11 cellular contexts compared by ENCODE assay signal in genomic region chr14:78566859-78567172, GRCh38.
DNase-seq lines count a peak whose midpoint lies in the region; ATAC-seq, FAIRE-seq and TF ChIP-seq lines count a peak whose summit lies in the region.
"Had no signal": no experiment of that assay in that cellular context is flagged by ENCODE, and none has a peak within 500 bp of the region (broad histone marks: within the 10 kb centered on the region; RNA-seq: fewer than 3 reads in every experiment).

No MANE protein-coding gene starts in this region.

- no peak overlapping the region for H3K27ac ChIP-seq in 22Rv1
- peak overlapping the region; percentile 40; the same call in 1 of the 2 replicates for H3K27ac ChIP-seq in VCaP
- H3K27ac ChIP-seq: breast epithelium, esophagus squamous epithelium, suprapubic skin had no signal

- no peak for DNase-seq in HTR-8/SVneo (ENCODE audit: insufficient read length, low spot score)
- no peak for DNase-seq in activated CD4-positive, alpha-beta T cell treated with anti-CD3 and anti-CD28 coated beads for 48 hours
- no peak for DNase-seq in stimulated activated CD4-positive, alpha-beta T cell treated with anti-CD3 and anti-CD28 coated beads, Interleukin-4, amount 100 ng/mL, for 1 hour
- no peak for DNase-seq in glomerular visceral epithelial cell (ENCODE audit: extremely low spot score)
- DNase-seq: esophagus squamous epithelium had no signal

- peak; percentile 16 for ATAC-seq in GM18517 (IDR thresholded peaks at IDR 0.05; ENCODE audit: unreplicated experiment)
- ATAC-seq in HG02884 (IDR thresholded peaks at IDR 0.05; ENCODE audit: unreplicated experiment): peak; percentile 20

- peak; percentile 47 for TF ChIP-seq CTCF in 22Rv1 (IDR thresholded peaks at IDR 0.05)
- TF ChIP-seq CTCF in VCaP (conservative IDR thresholded peaks at IDR 0.05): peak; percentile 52

- no peak for FAIRE-seq in HTR-8/SVneo (lab: Jason Lieb, UNC)
